In the genomic region with DNA sequence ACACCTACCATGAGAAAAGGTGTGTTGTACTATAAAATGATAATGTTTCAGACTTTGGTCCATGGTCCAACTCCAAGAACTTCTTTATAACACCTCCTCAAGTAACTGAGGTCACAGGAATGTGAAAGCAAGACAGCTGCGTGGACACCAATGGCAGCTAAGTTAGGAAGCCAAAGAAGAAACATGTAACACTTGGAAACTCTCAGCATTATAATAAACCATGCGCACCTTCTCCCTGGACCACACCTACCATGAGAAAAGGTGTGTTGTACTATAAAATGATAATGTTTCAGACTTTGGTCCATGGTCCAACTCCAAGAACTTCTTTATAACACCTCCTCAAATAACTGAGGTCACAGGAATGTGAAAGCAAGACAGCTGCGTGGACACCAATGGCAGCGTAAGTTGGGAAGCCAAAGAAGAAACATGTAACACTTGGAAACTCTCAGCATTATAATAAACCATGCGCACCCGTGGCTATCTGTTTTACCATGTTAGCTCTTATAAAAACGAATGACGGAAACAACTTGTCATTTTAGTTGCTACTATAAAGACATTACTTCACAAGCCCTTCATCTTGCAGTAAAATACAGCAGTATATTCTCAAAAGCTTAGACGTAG, we compare ENCODE assay signal across 7 cellular contexts. TPM values are rescaled to one million over a fixed set of nuclear protein-coding genes. Genes with fewer than 3 reads are reported as not detected.
DNase-seq lines count a peak whose midpoint lies in the region; ATAC-seq, FAIRE-seq and TF ChIP-seq lines count a peak whose summit lies in the region.
"Not testable (repeated sequence)": the region's sequence is repeated elsewhere in the genome, so short reads cannot be mapped to it uniquely, and the experiment has no call there.

No MANE protein-coding gene starts in this region.

- peaks cover 60% of the 10 kb centered on the region for H3K4me1 Mint-ChIP-seq in activated CD4-positive, alpha-beta T cell treated with anti-CD3 and anti-CD28 coated beads for 36 hours
- H3K4me1 Mint-ChIP-seq in brain = peaks cover 78% of the 10 kb centered on the region

- not testable (repeated sequence) for H4K20me1 ChIP-seq in neural cell (ENCODE audit: insufficient read depth)

- POLR2A ChIA-PET in activated CD4-positive, alpha-beta T cell treated with anti-CD3 and anti-CD28 coated beads for 36 hours (lab: Charles Lee) = not testable (repeated sequence)

- H3K27ac ChIP-seq in esophagus squamous epithelium (peak overlapping the region in 3 of 4 donors; percentile 55 to 99 (median 95)), muscle layer of duodenum (ENCODE audit: low read length) (peak overlapping the region; percentile 88)
- H3K27ac ChIP-seq in neural cell (ENCODE audit: low read length) = not testable (repeated sequence)

- FAIRE-seq in GM12892 (lab: Jason Lieb, UNC) = peak; percentile 79

- H3K9me3 Mint-ChIP-seq in activated CD4-positive, alpha-beta T cell treated with anti-CD3 and anti-CD28 coated beads for 36 hours (ENCODE audit: low read depth); brain: not testable (repeated sequence)

- not testable (repeated sequence) for TF ChIP-seq CTCF in brain (conservative IDR thresholded peaks at IDR 0.05); esophagus squamous epithelium (IDR thresholded peaks at IDR 0.05); neural cell (IDR thresholded peaks at IDR 0.05; ENCODE audit: poor library complexity, severe bottlenecking)

- peaks cover 0 to 16% (median 4%) of the 10 kb centered on the region in 3 donors for H3K36me3 ChIP-seq in esophagus squamous epithelium
- not testable (repeated sequence) for H3K36me3 ChIP-seq in muscle layer of duodenum (ENCODE audit: control insufficient read depth in 1 of 2, insufficient read depth in 2 of 2, low read length in 2 of 2); neural cell (ENCODE audit: insufficient read depth, low read length); skeletal muscle satellite cell (ENCODE audit: insufficient read depth, low read length)

- not testable (repeated sequence) for H3K36me3 Mint-ChIP-seq in activated CD4-positive, alpha-beta T cell treated with anti-CD3 and anti-CD28 coated beads for 36 hours (ENCODE audit: low read depth); brain

- not testable (repeated sequence) for TF ChIP-seq POLR2A in GM12892 (IDR thresholded peaks at IDR 0.05; ENCODE audit: low read depth, low read length); esophagus squamous epithelium (IDR thresholded peaks at IDR 0.05)

- not testable (repeated sequence) for H3F3A ChIP-seq in neural cell (ENCODE audit: insufficient read depth, low read length, poor library complexity, severe bottlenecking)

- peak overlapping the region; percentile 8 for H3K27ac Mint-ChIP-seq in activated CD4-positive, alpha-beta T cell treated with anti-CD3 and anti-CD28 coated beads for 36 hours
- peak overlapping the region in 2 of 5 experiments; percentile 85 to 86 for H3K27ac Mint-ChIP-seq in brain

- H3K79me2 ChIP-seq in neural cell (replicated peaks; ENCODE audit: insufficient read depth, low read length) = peaks cover 67% of the 10 kb centered on the region

- H3K4me3 Mint-ChIP-seq in activated CD4-positive, alpha-beta T cell treated with anti-CD3 and anti-CD28 coated beads for 36 hours = not testable (repeated sequence)
- peak overlapping the region; percentile 45 to 99 (median 59) for H3K4me3 Mint-ChIP-seq in brain

- H3K27me3 Mint-ChIP-seq in activated CD4-positive, alpha-beta T cell treated with anti-CD3 and anti-CD28 coated beads for 36 hours; brain: not testable (repeated sequence)

- H3K9me2 ChIP-seq in neural cell (ENCODE audit: insufficient read depth, low read length) = not testable (repeated sequence)

- TF ChIP-seq EP300 in neural cell (conservative IDR thresholded peaks at IDR 0.05; ENCODE audit: poor library complexity, severe bottlenecking) = not testable (repeated sequence)

- CTCF ChIA-PET in activated CD4-positive, alpha-beta T cell treated with anti-CD3 and anti-CD28 coated beads for 36 hours (lab: Charles Lee) = not testable (repeated sequence)

- not testable (repeated sequence) for DNase-seq in GM12892 (ENCODE audit: insufficient read length); activated CD4-positive, alpha-beta T cell treated with anti-CD3 and anti-CD28 coated beads for 36 hours; esophagus squamous epithelium (lab: John Stamatoyannopoulos, UW)

- H3K27me3 ChIP-seq in esophagus squamous epithelium; muscle layer of duodenum (ENCODE audit: low read depth, low read length); neural cell (ENCODE audit: insufficient read depth, low read depth, low read length); skeletal muscle satellite cell (ENCODE audit: control insufficient read depth, insufficient read depth, low read length): not testable (repeated sequence)

- H3K4me1 ChIP-seq in esophagus squamous epithelium = peaks cover 0 to 81% (median 40%) of the 10 kb centered on the region in 3 donors
- peaks cover 15 to 49% of the 10 kb centered on the region in 2 donors for H3K4me1 ChIP-seq in muscle layer of duodenum (ENCODE audit: control insufficient read depth in 1 of 2, insufficient read depth in 2 of 2, low read length in 2 of 2)
- H3K4me1 ChIP-seq in skeletal muscle satellite cell (ENCODE audit: control insufficient read depth, insufficient read depth, low read length) = peaks cover 16% of the 10 kb centered on the region

- WGBS in esophagus squamous epithelium, 2 donors = 85 to 86% methylated on average over 9 of the region's 9 CpGs

- not testable (repeated sequence) for H2AFZ ChIP-seq in neural cell (ENCODE audit: low read depth, low read length)

- not testable (repeated sequence) for H3K9me3 ChIP-seq in esophagus squamous epithelium; muscle layer of duodenum (ENCODE audit: control insufficient read depth in 1 of 2, low read length in 2 of 2); neural cell (ENCODE audit: low read length); skeletal muscle satellite cell (replicated peaks; ENCODE audit: low read length)

- H3K9ac ChIP-seq in neural cell (ENCODE audit: low read length); skeletal muscle satellite cell (ENCODE audit: low read depth, low read length): not testable (repeated sequence)

- not testable (repeated sequence) for ATAC-seq in activated CD4-positive, alpha-beta T cell treated with anti-CD3 and anti-CD28 coated beads for 36 hours

- not testable (repeated sequence) for TF ChIP-seq RAD21 in neural cell (conservative IDR thresholded peaks at IDR 0.05)

- H3K4me3 ChIP-seq in esophagus squamous epithelium; skeletal muscle satellite cell (ENCODE audit: low read length): not testable (repeated sequence)
- peak overlapping the region in 1 of 2 donors; percentile 4 for H3K4me3 ChIP-seq in muscle layer of duodenum (ENCODE audit: low read depth in 1 of 2, low read length in 2 of 2)
- peak overlapping the region; percentile 47 for H3K4me3 ChIP-seq in neural cell (ENCODE audit: low read length)

- H3K4me2 ChIP-seq in neural cell (ENCODE audit: low read length) = not testable (repeated sequence)
- peak overlapping the region; percentile 13 for H3K4me2 ChIP-seq in skeletal muscle satellite cell (ENCODE audit: low read length)

- intact Hi-C loops in activated CD4-positive, alpha-beta T cell treated with anti-CD3 and anti-CD28 coated beads for 36 hours (cut with DNase I, micrococcal nuclease); esophagus squamous epithelium (cut with DNase I): not testable (repeated sequence)

RNA-seq across cellular contexts. Expression of a gene that starts 3.8 kb away (rescaled TPM):
- 17.7 TPM for polyA plus RNA-seq in GM12892 (2012; ENCODE audit: missing spikeins)
- 10 to 100 TPM; 29.4 to 32.5 TPM for total RNA-seq in activated CD4-positive, alpha-beta T cell treated with anti-CD3 and anti-CD28 coated beads for 36 hours
- 18.0 TPM for polyA plus RNA-seq in brain (ENCODE audit: insufficient read depth, low read depth, low replicate concordance)
- total RNA-seq in esophagus squamous epithelium = 10 to 100 TPM; 24.8 to 72.9 (median 36.4) TPM
- 9.6 and 15.3 TPM in 2 replicates for polyA plus RNA-seq in neural cell
- 51.9 and 61.9 TPM in 2 replicates for polyA minus RNA-seq in neural cell
- 30.2 and 36.7 TPM in 2 replicates for total RNA-seq in skeletal muscle satellite cell (2012; rRNA removed)

RNA-seq across cellular contexts. Expression of a gene that starts 4.0 kb away (rescaled TPM):
- 7.7 TPM for polyA plus RNA-seq in GM12892 (2012; ENCODE audit: missing spikeins)
- total RNA-seq in activated CD4-positive, alpha-beta T cell treated with anti-CD3 and anti-CD28 coated beads for 36 hours = 10 to 100 TPM; 10.5 to 11.1 TPM
- polyA plus RNA-seq in brain (ENCODE audit: insufficient read depth, low read depth, low replicate concordance) (39.8 TPM), neural cell (65.8 and 71.3 TPM in 2 replicates)
- total RNA-seq in esophagus squamous epithelium = 10 to 100 TPM; 15.4 to 21.0 (median 18.3) TPM
- 47.7 and 54.0 TPM in 2 replicates for polyA minus RNA-seq in neural cell
- total RNA-seq in skeletal muscle satellite cell (2012; rRNA removed) = 15.2 and 18.6 TPM in 2 replicates
